ENCODE assay signal across 12 cellular contexts in the genomic region with DNA sequence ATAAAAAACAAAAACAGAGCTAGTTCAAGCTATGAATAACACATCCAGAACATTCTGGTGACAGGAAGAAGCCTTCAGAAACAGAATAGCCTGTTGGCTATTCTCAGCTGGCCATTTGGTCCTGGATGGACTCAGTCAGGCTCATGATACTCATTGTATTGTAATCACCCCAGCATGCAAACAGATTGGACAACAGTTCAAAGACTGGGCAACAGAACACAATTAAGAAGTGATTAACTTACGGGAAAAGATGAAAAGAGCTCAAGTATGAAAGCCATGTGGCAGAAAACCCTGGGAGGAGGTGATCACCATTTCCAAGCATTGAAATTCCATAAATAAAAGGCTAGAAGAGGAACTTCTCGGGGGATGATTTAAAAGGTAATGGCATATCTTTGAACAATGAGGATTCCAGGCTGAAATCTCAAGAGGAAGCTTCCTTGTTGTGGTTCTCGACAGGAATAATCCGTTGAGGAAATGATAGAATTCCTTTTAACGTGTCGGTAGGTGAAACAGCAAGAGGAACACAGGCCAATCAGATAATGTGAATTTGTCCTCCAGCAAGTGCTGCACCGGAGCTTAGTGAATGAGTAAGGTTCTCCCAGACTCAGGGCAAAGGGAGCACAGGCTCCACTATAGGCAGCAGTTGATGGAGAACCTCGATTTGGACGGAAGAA.
DNase-seq lines count a peak whose midpoint lies in the region; ATAC-seq and TF ChIP-seq lines count a peak whose summit lies in the region.
"Had no signal": no experiment of that assay in that cellular context is flagged by ENCODE, and none has a peak within 500 bp of the region (broad histone marks: within the 10 kb centered on the region; RNA-seq: fewer than 3 reads in every experiment).

No MANE protein-coding gene starts in this region.

- no TSS peak for BruUV-seq in Caco-2 (replicated peaks; lab: Mats Ljungman, UMichigan)

- H3K4me1 Mint-ChIP-seq in CD8-positive, alpha-beta T cell (ENCODE audit: low read depth) = peaks cover 61% of the 10 kb centered on the region
- H3K4me1 Mint-ChIP-seq in IgD-negative memory B cell (peaks cover 30 to 48% (median 36%) of the 10 kb centered on the region in 3 donors), Caco-2 (ENCODE audit: low read depth, unreplicated experiment) (peaks cover 19% of the 10 kb centered on the region)

- no peaks in the 10 kb centered on the region for H3K27me3 ChIP-seq in CD8-positive, alpha-beta T cell (ENCODE audit: insufficient read depth, low read length)
- H3K27me3 ChIP-seq in neuron (ENCODE audit: insufficient read depth, low read length) (no peaks in the 10 kb centered on the region), Caco-2 (replicated peaks; ENCODE audit: control insufficient read depth, insufficient read depth, low read length) (no peaks in the 10 kb centered on the region)
- H3K27me3 ChIP-seq: cardiac muscle cell had no signal

- no peak for ATAC-seq in CD8-positive, alpha-beta T cell
- no peak for ATAC-seq in GM21576 (IDR thresholded peaks at IDR 0.05; ENCODE audit: unreplicated experiment)

- CTCF ChIA-PET in CD8-positive, alpha-beta T cell (lab: Charles Lee) = interaction anchor here (1.0 to 6.9 kb wide), 2 partner anchors 8 to 18 kb away, joined by 3 to 61 read pairs; no protein-coding TSS in a partner anchor
- CTCF ChIA-PET in Caco-2 (lab: Charles Lee) = interaction anchor here (0.9 kb wide), 1 partner anchor 18 kb away, joined by 3 read pairs; no protein-coding TSS in a partner anchor

- no peaks in the 10 kb centered on the region for H3K27me3 Mint-ChIP-seq in CD8-positive, alpha-beta T cell (ENCODE audit: low read depth)
- H3K27me3 Mint-ChIP-seq in IgD-negative memory B cell (no peaks in the 10 kb centered on the region), Caco-2 (ENCODE audit: insufficient read depth, unreplicated experiment) (no peaks in the 10 kb centered on the region)

- H3K4me1 ChIP-seq in CD8-positive, alpha-beta T cell (ENCODE audit: insufficient read depth, low read length) = peaks cover 46% of the 10 kb centered on the region
- H3K4me1 ChIP-seq in neuron (ENCODE audit: insufficient read depth, low read length) (peaks cover 15% of the 10 kb centered on the region), Caco-2 (peaks cover 19% of the 10 kb centered on the region)

- no peaks in the 10 kb centered on the region for H3K36me3 ChIP-seq in CD8-positive, alpha-beta T cell (ENCODE audit: insufficient read depth, low read length)
- no peaks in the 10 kb centered on the region for H3K36me3 ChIP-seq in neuron (ENCODE audit: insufficient read depth, low read length)
- H3K36me3 ChIP-seq in Caco-2 (ENCODE audit: control insufficient read depth, insufficient read depth, low read length) = no peaks in the 10 kb centered on the region
- H3K36me3 ChIP-seq: cardiac muscle cell had no signal

- DNase-seq in CD8-positive, alpha-beta T cell = no peak
- DNase-seq in dermis blood vessel endothelial cell (peak; percentile 92), Caco-2 (no peak), CD1c-positive myeloid dendritic cell (ENCODE audit: extremely low spot score) (no peak)
- no peak for DNase-seq in activated CD8-positive, alpha-beta memory T cell treated with anti-CD3 and anti-CD28 coated beads, Interleukin-2, amount 50 U/mL, for 48 hours
- DNase-seq: activated T-cell treated with anti-CD3 and anti-CD28 coated beads for 4 hours, left cardiac atrium, T-helper 9 cell had no signal

- H3K9me3 Mint-ChIP-seq in CD8-positive, alpha-beta T cell = no peaks in the 10 kb centered on the region
- H3K9me3 Mint-ChIP-seq in IgD-negative memory B cell (no peaks in the 10 kb centered on the region), Caco-2 (ENCODE audit: unreplicated experiment) (no peaks in the 10 kb centered on the region)

- POLR2A ChIA-PET in CD8-positive, alpha-beta T cell (lab: Charles Lee) = interaction anchor here (0.5 to 3.5 kb wide), 8 partner anchors 10 to 1495 kb away, joined by 3 to 24 read pairs (median 4); no protein-coding TSS in a partner anchor
- POLR2A ChIA-PET in Caco-2 (lab: Charles Lee) = no interaction called here

- H3K36me3 Mint-ChIP-seq in CD8-positive, alpha-beta T cell = no peaks in the 10 kb centered on the region
- H3K36me3 Mint-ChIP-seq in IgD-negative memory B cell (no peaks in the 10 kb centered on the region), Caco-2 (ENCODE audit: insufficient read depth, unreplicated experiment) (no peaks in the 10 kb centered on the region)

- H2AFZ ChIP-seq in neuron (ENCODE audit: low read depth, low read length) = peak overlapping the region; percentile 52

- H3K4me3 Mint-ChIP-seq in CD8-positive, alpha-beta T cell = no peak overlapping the region
- H3K4me3 Mint-ChIP-seq in IgD-negative memory B cell (no peak overlapping the region), Caco-2 (ENCODE audit: unreplicated experiment) (no peak overlapping the region)

- H3K9me3 ChIP-seq in CD8-positive, alpha-beta T cell (ENCODE audit: low read length) = no peaks in the 10 kb centered on the region
- H3K9me3 ChIP-seq in neuron (ENCODE audit: low read length) (no peaks in the 10 kb centered on the region), Caco-2 (no peaks in the 10 kb centered on the region)

- H3K27ac Mint-ChIP-seq in CD8-positive, alpha-beta T cell = peak overlapping the region; percentile 91
- H3K27ac Mint-ChIP-seq in IgD-negative memory B cell (peak overlapping the region in 2 of 3 donors; percentile 6 to 68), Caco-2 (ENCODE audit: unreplicated experiment) (no peak overlapping the region)

- intact Hi-C loops in CD8-positive, alpha-beta T cell (cut with DNase I, micrococcal nuclease) = loop anchor here in 1 of 2 experiments (2.0 kb wide), 2 partner anchors 13 to 17 kb away; no protein-coding TSS in a partner anchor
- intact Hi-C loops in Caco-2 (cut with micrococcal nuclease; ENCODE audit: unreplicated experiment) = no loop called here

- no peak overlapping the region for H3K27ac ChIP-seq in CD8-positive, alpha-beta T cell (ENCODE audit: low read depth, low read length)
- H3K27ac ChIP-seq: cardiac muscle cell had no signal

- TF ChIP-seq CTCF in CD8-positive, alpha-beta T cell (IDR thresholded peaks at IDR 0.05) = no peak
- TF ChIP-seq CTCF in Caco-2 (IDR thresholded peaks at IDR 0.05; ENCODE audit: insufficient read depth in 1 of 2, low read depth in 1 of 2, low read length in 1 of 2, severe bottlenecking in 1 of 2, unreplicated experiment in 1 of 2) = no peak

- no peak overlapping the region for H3K4me3 ChIP-seq in CD8-positive, alpha-beta T cell (ENCODE audit: low read depth, low read length)
- no peak overlapping the region for H3K4me3 ChIP-seq in neuron (ENCODE audit: low read length)
- no peak overlapping the region for H3K4me3 ChIP-seq in Caco-2 (ENCODE audit: low read depth, low read length)
- H3K4me3 ChIP-seq: cardiac muscle cell had no signal
